9 cellular contexts compared by ENCODE assay signal in the genomic region with DNA sequence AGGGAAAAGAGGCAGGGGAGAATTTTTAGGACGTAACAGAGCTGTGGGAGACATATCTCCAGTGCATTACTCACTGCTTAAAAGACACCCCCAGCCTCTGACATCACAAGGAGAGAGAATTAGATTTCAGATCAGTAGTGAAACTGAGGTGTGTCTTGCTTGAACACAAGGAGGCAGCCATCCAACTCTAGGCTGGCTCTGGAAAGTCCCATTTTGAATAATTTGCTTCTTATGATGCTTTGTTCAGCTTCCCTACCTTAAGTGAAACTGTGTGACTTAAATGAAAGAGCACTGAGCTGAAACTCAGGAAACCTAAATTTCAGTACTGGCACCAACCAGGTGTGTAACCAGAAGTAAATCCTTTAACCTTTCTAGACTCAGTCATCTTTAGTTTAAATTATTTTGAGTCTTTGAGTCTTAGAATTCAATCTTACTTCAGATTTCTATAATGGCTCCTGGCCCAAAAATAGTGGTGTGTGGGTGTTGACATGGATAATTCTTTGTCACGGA.
DNase-seq lines count a peak whose midpoint lies in the region; ATAC-seq and TF ChIP-seq lines count a peak whose summit lies in the region.
"Had no signal": no experiment of that assay in that cellular context is flagged by ENCODE, and none has a peak within 500 bp of the region (broad histone marks: within the 10 kb centered on the region; RNA-seq: fewer than 3 reads in every experiment).

No MANE protein-coding gene starts in this region.

- peak; percentile 44 to 88 (median 72) for DNase-seq in CD4-positive, CD25-positive, alpha-beta regulatory T cell
- DNase-seq in GM20000 (ENCODE audit: low spot score) (peak; percentile 67), right atrium auricular region (ENCODE audit: low spot score) (no peak), KG1 (lab: John Stamatoyannopoulos, UW) (no peak), NCI-H2081 (lab: John Stamatoyannopoulos, UW) (no peak)
- peak; percentile 49 to 66 for DNase-seq in activated T-cell treated with anti-CD3 and anti-CD28 coated beads, Interleukin-2, amount 50 U/mL, for 48 hours
- peak; percentile 79 for DNase-seq in stimulated activated naive B cell treated with anti-CD40 and anti-IgM and Interleukin-4, amounts not matched to agents 10 μg/mL and 1 μg/mL and 100 μg/mL, for 72 hours

- TF ChIP-seq CTCF in GM20000 (IDR thresholded peaks at IDR 0.05; ENCODE audit: extremely low read depth, missing control alignments): no peak
- TF ChIP-seq CTCF in right atrium auricular region (IDR thresholded peaks at IDR 0.05): no peak

- H3K9me3 ChIP-seq in CD4-positive, CD25-positive, alpha-beta regulatory T cell (ENCODE audit: control insufficient read depth in 2 of 2, low read length in 2 of 2): no peaks in the 10 kb centered on the region
- no peaks in the 10 kb centered on the region for H3K9me3 ChIP-seq in right atrium auricular region
- H3K9me3 ChIP-seq: neutrophil had no signal

- peaks cover 0 to 2% (median 0%) of the 10 kb centered on the region in 7 donors for H3K9me3 Mint-ChIP-seq in CD4-positive, CD25-positive, alpha-beta regulatory T cell
- H3K9me3 Mint-ChIP-seq in stimulated activated naive B cell treated with anti-CD40 and anti-IgM and Interleukin-4, amounts not matched to agents 10 μg/mL and 1 μg/mL and 100 μg/mL, for 72 hours: no peaks in the 10 kb centered on the region

- peak overlapping the region; percentile 48 for H3K4me3 ChIP-seq in CD4-positive, CD25-positive, alpha-beta regulatory T cell (ENCODE audit: low read depth, low read length)
- H3K4me3 ChIP-seq in right atrium auricular region: no peak overlapping the region

- H3K27ac ChIP-seq in CD4-positive, CD25-positive, alpha-beta regulatory T cell (ENCODE audit: insufficient read depth, low read length, poor library complexity, severe bottlenecking): peak overlapping the region; percentile 75
- peak overlapping the region; percentile 24 to 26 for H3K27ac ChIP-seq in right atrium auricular region
- H3K27ac ChIP-seq: neutrophil had no signal

- peaks cover 43 to 84% (median 69%) of the 10 kb centered on the region in 4 donors for H3K4me1 Mint-ChIP-seq in CD4-positive, CD25-positive, alpha-beta regulatory T cell
- H3K4me1 Mint-ChIP-seq in stimulated activated naive B cell treated with anti-CD40 and anti-IgM and Interleukin-4, amounts not matched to agents 10 μg/mL and 1 μg/mL and 100 μg/mL, for 72 hours: peaks cover 53 to 84% of the 10 kb centered on the region in 2 donors

- H3K36me3 Mint-ChIP-seq in CD4-positive, CD25-positive, alpha-beta regulatory T cell: no peaks in the 10 kb centered on the region
- H3K36me3 Mint-ChIP-seq in stimulated activated naive B cell treated with anti-CD40 and anti-IgM and Interleukin-4, amounts not matched to agents 10 μg/mL and 1 μg/mL and 100 μg/mL, for 72 hours: no peaks in the 10 kb centered on the region

- H3K27me3 ChIP-seq in CD4-positive, CD25-positive, alpha-beta regulatory T cell (ENCODE audit: control insufficient read depth, insufficient read depth, low read length): no peaks in the 10 kb centered on the region
- no peaks in the 10 kb centered on the region for H3K27me3 ChIP-seq in right atrium auricular region
- H3K27me3 ChIP-seq: neutrophil had no signal

- peak overlapping the region in 3 of 4 donors; percentile 41 to 66 (median 50) for H3K4me3 Mint-ChIP-seq in CD4-positive, CD25-positive, alpha-beta regulatory T cell
- H3K4me3 Mint-ChIP-seq in stimulated activated naive B cell treated with anti-CD40 and anti-IgM and Interleukin-4, amounts not matched to agents 10 μg/mL and 1 μg/mL and 100 μg/mL, for 72 hours: peak overlapping the region; percentile 60 to 68

- no peaks in the 10 kb centered on the region for H3K27me3 Mint-ChIP-seq in CD4-positive, CD25-positive, alpha-beta regulatory T cell
- H3K27me3 Mint-ChIP-seq in stimulated activated naive B cell treated with anti-CD40 and anti-IgM and Interleukin-4, amounts not matched to agents 10 μg/mL and 1 μg/mL and 100 μg/mL, for 72 hours: no peaks in the 10 kb centered on the region

- peak overlapping the region; percentile 55 to 94 (median 93) for H3K27ac Mint-ChIP-seq in CD4-positive, CD25-positive, alpha-beta regulatory T cell
- peak overlapping the region; percentile 97 for H3K27ac Mint-ChIP-seq in stimulated activated naive B cell treated with anti-CD40 and anti-IgM and Interleukin-4, amounts not matched to agents 10 μg/mL and 1 μg/mL and 100 μg/mL, for 72 hours

- peak; percentile 92 to 93 for ATAC-seq in CD4-positive, CD25-positive, alpha-beta regulatory T cell (ENCODE audit: low read depth in 2 of 2)
- peak; percentile 82 for ATAC-seq in HG03565 (IDR thresholded peaks at IDR 0.05; ENCODE audit: unreplicated experiment)
- peak; percentile 85 to 87 for ATAC-seq in stimulated activated naive B cell treated with anti-CD40 and anti-IgM and Interleukin-4, amounts not matched to agents 10 μg/mL and 1 μg/mL and 100 μg/mL, for 72 hours (replicated peaks)

- peaks cover 59% of the 10 kb centered on the region for H3K4me1 ChIP-seq in CD4-positive, CD25-positive, alpha-beta regulatory T cell (ENCODE audit: control insufficient read depth, insufficient read depth, low read length, poor library complexity, severe bottlenecking)
- peaks cover 0 to 34% of the 10 kb centered on the region in 2 donors for H3K4me1 ChIP-seq in right atrium auricular region

- H3K36me3 ChIP-seq in CD4-positive, CD25-positive, alpha-beta regulatory T cell (ENCODE audit: control insufficient read depth, insufficient read depth, low read length): no peaks in the 10 kb centered on the region
- no peaks in the 10 kb centered on the region for H3K36me3 ChIP-seq in right atrium auricular region
- H3K36me3 ChIP-seq: neutrophil had no signal

Comparison
In these comparisons a context has a peak if more than half of its experiments do, and no peak if none do; other contexts are left out.
1. DNase-seq: peak in CD4-positive, CD25-positive, alpha-beta regulatory T cell (3 of 3), GM20000 (single experiment), activated T-cell treated with anti-CD3 and anti-CD28 coated beads, Interleukin-2, amount 50 U/mL, for 48 hours (2 of 2) and stimulated activated naive B cell treated with anti-CD40 and anti-IgM and Interleukin-4, amounts not matched to agents 10 μg/mL and 1 μg/mL and 100 μg/mL, for 72 hours (single experiment); none in right atrium auricular region (single experiment), KG1 (single experiment) and NCI-H2081 (0 of 2).
2. Peak in every context shown above with its lines, with median percentiles within 50 percentile points of each other: ATAC-seq.